Comparison of ENCODE assay signal across 2 cellular contexts in genomic region chr16:77590707-77591106, GRCh38.
TF ChIP-seq lines count a peak whose summit lies in the region.

No MANE protein-coding gene starts in this region.

TF ChIP-seq in HepG2, 621 proteins besides CTCF, POLR2A, EP300 and RAD21:
- TF ChIP-seq BHLHE40 (IDR thresholded peaks at IDR 0.05; ENCODE audit: low read length) (0 out of 2 replicates have a peak, but pooled peaks have one; percentile 40), CREB1 (IDR thresholded peaks at IDR 0.05) (no peak), CREB1 (CRISPR knock-in tag; IDR thresholded peaks at IDR 0.05) (no peak), SOX5 (CRISPR knock-in tag; IDR thresholded peaks at IDR 0.05; ENCODE audit: borderline replicate concordance) (peak; percentile 46; the same call in 1 of the 2 replicates), TCF7 (IDR thresholded peaks at IDR 0.05; ENCODE audit: low read depth) (peak; percentile 24; the same call in 1 of the 2 replicates), SOX13 (IDR thresholded peaks at IDR 0.05) (no peak), SOX13 (CRISPR knock-in tag; conservative IDR thresholded peaks at IDR 0.05 in 1 of 2, IDR thresholded peaks at IDR 0.05 in 1 of 2) (peak in 1 of 2 experiments; percentile 63; a peak in 2 of 4 replicates), SOX6 (IDR thresholded peaks at IDR 0.05) (no peak), SOX6 (CRISPR knock-in tag; IDR thresholded peaks at IDR 0.05) (0 out of 2 replicates have a peak, but pooled peaks have one; percentile 17), ZNF724P (CRISPR knock-in tag; IDR thresholded peaks at IDR 0.05; ENCODE audit: borderline replicate concordance) (peak; percentile 75; the same call in 1 of the 2 replicates), RARG (CRISPR knock-in tag; IDR thresholded peaks at IDR 0.05; ENCODE audit: low read depth) (no peak)
- TF ChIP-seq, protein P1, sequence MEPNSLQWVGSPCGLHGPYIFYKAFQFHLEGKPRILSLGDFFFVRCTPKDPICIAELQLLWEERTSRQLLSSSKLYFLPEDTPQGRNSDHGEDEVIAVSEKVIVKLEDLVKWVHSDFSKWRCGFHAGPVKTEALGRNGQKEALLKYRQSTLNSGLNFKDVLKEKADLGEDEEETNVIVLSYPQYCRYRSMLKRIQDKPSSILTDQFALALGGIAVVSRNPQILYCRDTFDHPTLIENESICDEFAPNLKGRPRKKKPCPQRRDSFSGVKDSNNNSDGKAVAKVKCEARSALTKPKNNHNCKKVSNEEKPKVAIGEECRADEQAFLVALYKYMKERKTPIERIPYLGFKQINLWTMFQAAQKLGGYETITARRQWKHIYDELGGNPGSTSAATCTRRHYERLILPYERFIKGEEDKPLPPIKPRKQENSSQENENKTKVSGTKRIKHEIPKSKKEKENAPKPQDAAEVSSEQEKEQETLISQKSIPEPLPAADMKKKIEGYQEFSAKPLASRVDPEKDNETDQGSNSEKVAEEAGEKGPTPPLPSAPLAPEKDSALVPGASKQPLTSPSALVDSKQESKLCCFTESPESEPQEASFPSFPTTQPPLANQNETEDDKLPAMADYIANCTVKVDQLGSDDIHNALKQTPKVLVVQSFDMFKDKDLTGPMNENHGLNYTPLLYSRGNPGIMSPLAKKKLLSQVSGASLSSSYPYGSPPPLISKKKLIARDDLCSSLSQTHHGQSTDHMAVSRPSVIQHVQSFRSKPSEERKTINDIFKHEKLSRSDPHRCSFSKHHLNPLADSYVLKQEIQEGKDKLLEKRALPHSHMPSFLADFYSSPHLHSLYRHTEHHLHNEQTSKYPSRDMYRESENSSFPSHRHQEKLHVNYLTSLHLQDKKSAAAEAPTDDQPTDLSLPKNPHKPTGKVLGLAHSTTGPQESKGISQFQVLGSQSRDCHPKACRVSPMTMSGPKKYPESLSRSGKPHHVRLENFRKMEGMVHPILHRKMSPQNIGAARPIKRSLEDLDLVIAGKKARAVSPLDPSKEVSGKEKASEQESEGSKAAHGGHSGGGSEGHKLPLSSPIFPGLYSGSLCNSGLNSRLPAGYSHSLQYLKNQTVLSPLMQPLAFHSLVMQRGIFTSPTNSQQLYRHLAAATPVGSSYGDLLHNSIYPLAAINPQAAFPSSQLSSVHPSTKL (CRISPR knock-in tag; IDR thresholded peaks at IDR 0.05): peak; percentile 33; the same call in 1 of the 2 replicates
- TF ChIP-seq, protein P2, sequence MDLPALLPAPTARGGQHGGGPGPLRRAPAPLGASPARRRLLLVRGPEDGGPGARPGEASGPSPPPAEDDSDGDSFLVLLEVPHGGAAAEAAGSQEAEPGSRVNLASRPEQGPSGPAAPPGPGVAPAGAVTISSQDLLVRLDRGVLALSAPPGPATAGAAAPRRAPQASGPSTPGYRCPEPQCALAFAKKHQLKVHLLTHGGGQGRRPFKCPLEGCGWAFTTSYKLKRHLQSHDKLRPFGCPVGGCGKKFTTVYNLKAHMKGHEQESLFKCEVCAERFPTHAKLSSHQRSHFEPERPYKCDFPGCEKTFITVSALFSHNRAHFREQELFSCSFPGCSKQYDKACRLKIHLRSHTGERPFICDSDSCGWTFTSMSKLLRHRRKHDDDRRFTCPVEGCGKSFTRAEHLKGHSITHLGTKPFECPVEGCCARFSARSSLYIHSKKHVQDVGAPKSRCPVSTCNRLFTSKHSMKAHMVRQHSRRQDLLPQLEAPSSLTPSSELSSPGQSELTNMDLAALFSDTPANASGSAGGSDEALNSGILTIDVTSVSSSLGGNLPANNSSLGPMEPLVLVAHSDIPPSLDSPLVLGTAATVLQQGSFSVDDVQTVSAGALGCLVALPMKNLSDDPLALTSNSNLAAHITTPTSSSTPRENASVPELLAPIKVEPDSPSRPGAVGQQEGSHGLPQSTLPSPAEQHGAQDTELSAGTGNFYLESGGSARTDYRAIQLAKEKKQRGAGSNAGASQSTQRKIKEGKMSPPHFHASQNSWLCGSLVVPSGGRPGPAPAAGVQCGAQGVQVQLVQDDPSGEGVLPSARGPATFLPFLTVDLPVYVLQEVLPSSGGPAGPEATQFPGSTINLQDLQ (CRISPR knock-in tag; IDR thresholded peaks at IDR 0.05): no peak

TF ChIP-seq in endothelial cell of umbilical vein, 7 proteins besides CTCF, POLR2A, EP300 and RAD21:
- TF ChIP-seq EZH2 (IDR thresholded peaks at IDR 0.05; ENCODE audit: borderline replicate concordance, low read depth, low read length, severe bottlenecking) (no peak), POLR2AphosphoS5 (IDR thresholded peaks at IDR 0.05; ENCODE audit: insufficient read depth, low read depth, low read length) (no peak), JUN (IDR thresholded peaks at IDR 0.05; ENCODE audit: borderline replicate concordance, insufficient read depth, insufficient read length, low read depth) (no peak), MYC (IDR thresholded peaks at IDR 0.05; ENCODE audit: low read depth, low read length) (no peak), FOS (IDR thresholded peaks at IDR 0.05; ENCODE audit: borderline replicate concordance, insufficient read depth, low read length) (no peak), GATA2 (IDR thresholded peaks at IDR 0.05; ENCODE audit: insufficient read depth, insufficient read length, low read depth, low read length) (no peak)
- TF ChIP-seq, protein P3, sequence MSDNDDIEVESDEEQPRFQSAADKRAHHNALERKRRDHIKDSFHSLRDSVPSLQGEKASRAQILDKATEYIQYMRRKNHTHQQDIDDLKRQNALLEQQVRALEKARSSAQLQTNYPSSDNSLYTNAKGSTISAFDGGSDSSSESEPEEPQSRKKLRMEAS (IDR thresholded peaks at IDR 0.05; ENCODE audit: insufficient read depth, insufficient read length): no peak
TF ChIP-seq in endothelial cell of umbilical vein: peak in this region for 0.
